9 cellular contexts compared by ENCODE assay signal in genomic region chr1:26989403-26990109, GRCh38. TPM values are rescaled to one million over a fixed set of nuclear protein-coding genes. Genes with fewer than 3 reads are reported as not detected.
"Had no signal": no experiment of that assay in that cellular context is flagged by ENCODE, and none has a peak within 500 bp of the region (broad histone marks: within the 10 kb centered on the region; RNA-seq: fewer than 3 reads in every experiment).

No MANE protein-coding gene starts in this region.

RNA-seq across cellular contexts. Expression of gene TRNP1, which starts 3.9 kb away (rescaled TPM):
- total RNA-seq: naive thymus-derived CD8-positive, alpha-beta T cell had no signal
- polyA plus RNA-seq: naive thymus-derived CD8-positive, alpha-beta T cell had no signal

RNA-seq across cellular contexts. Expression of gene TENT5B, which starts 23.1 kb away (rescaled TPM):
- total RNA-seq: naive thymus-derived CD8-positive, alpha-beta T cell had no signal
- polyA plus RNA-seq: naive thymus-derived CD8-positive, alpha-beta T cell had no signal

RNA-seq across cellular contexts. Expression of gene KDF1, which starts 29.3 kb away (rescaled TPM):
- total RNA-seq: dermis microvascular lymphatic vessel endothelial cell, glomerular endothelial cell, mesenteric fat pad, myocyte, osteocyte, psoas muscle, sigmoid colon, skeletal muscle tissue had no signal
